In genomic region chr11:281486-282161, GRCh38 we compare ENCODE assay signal across 14 cellular contexts. TPM values are rescaled to one million over a fixed set of nuclear protein-coding genes. Genes with fewer than 3 reads are reported as not detected.
DNase-seq lines count a peak whose midpoint lies in the region; ATAC-seq lines count a peak whose summit lies in the region.
"Had no signal": no experiment of that assay in that cellular context is flagged by ENCODE, and none has a peak within 500 bp of the region (broad histone marks: within the 10 kb centered on the region; RNA-seq: fewer than 3 reads in every experiment).

No MANE protein-coding gene starts in this region.

- H3K4me1 Mint-ChIP-seq in activated naive CD4-positive, alpha-beta T cell treated with anti-CD3 and anti-CD28 coated beads for 36 hours (ENCODE audit: low read depth), result peaks cover 56% of the 10 kb centered on the region
- peaks cover 71% of the 10 kb centered on the region for H3K4me1 Mint-ChIP-seq in activated T-cell treated with anti-CD3 and anti-CD28 coated beads, Interleukin-2, amount 50 U/mL, for 72 hours (ENCODE audit: low read depth)
- peaks cover 78% of the 10 kb centered on the region for H3K4me1 Mint-ChIP-seq in stimulated activated naive CD8-positive, alpha-beta T cell treated with anti-CD3 and anti-CD28 coated beads, Interleukin-15, amount 100 ng/mL, for 72 hours

- H2AFZ ChIP-seq in mesenchymal stem cell (ENCODE audit: low read depth, low read length), result no peak overlapping the region

- peaks cover 6% of the 10 kb centered on the region for H3K9me3 Mint-ChIP-seq in activated naive CD4-positive, alpha-beta T cell treated with anti-CD3 and anti-CD28 coated beads for 36 hours
- peaks cover 3% of the 10 kb centered on the region in 2 donors for H3K9me3 Mint-ChIP-seq in activated T-cell treated with anti-CD3 and anti-CD28 coated beads, Interleukin-2, amount 50 U/mL, for 72 hours
- H3K9me3 Mint-ChIP-seq in stimulated activated naive CD8-positive, alpha-beta T cell treated with anti-CD3 and anti-CD28 coated beads, Interleukin-15, amount 100 ng/mL, for 72 hours, result peaks cover 3 to 7% of the 10 kb centered on the region in 2 donors

- CTCF ChIA-PET in activated naive CD4-positive, alpha-beta T cell treated with anti-CD3 and anti-CD28 coated beads for 36 hours (lab: Charles Lee), result interaction anchor here (1.0 to 2.7 kb wide), 5 partner anchors 10 to 237 kb away, joined by 3 to 8 read pairs (median 6); no protein-coding TSS in a partner anchor

- H3K23ac ChIP-seq in mesenchymal stem cell (ENCODE audit: low read length in 2 of 2), result no peak overlapping the region

- no peaks in the 10 kb centered on the region for H3K36me3 ChIP-seq in mesenchymal stem cell (ENCODE audit: control insufficient read depth in 1 of 2, insufficient read depth in 2 of 2, low read depth in 1 of 2, low read length in 2 of 2)

- H3K27ac Mint-ChIP-seq in activated naive CD4-positive, alpha-beta T cell treated with anti-CD3 and anti-CD28 coated beads for 36 hours, result peak overlapping the region; percentile 81
- H3K27ac Mint-ChIP-seq in activated T-cell treated with anti-CD3 and anti-CD28 coated beads, Interleukin-2, amount 50 U/mL, for 72 hours, result no peak overlapping the region
- H3K27ac Mint-ChIP-seq in stimulated activated naive CD8-positive, alpha-beta T cell treated with anti-CD3 and anti-CD28 coated beads, Interleukin-15, amount 100 ng/mL, for 72 hours, result peak overlapping the region; percentile 43 to 48
- H3K27ac Mint-ChIP-seq: WTC11 had no signal

- no peak overlapping the region for H2BK120ac ChIP-seq in mesenchymal stem cell (ENCODE audit: low read depth, low read length)

- ATAC-seq in activated T-cell treated with anti-CD3 and anti-CD28 coated beads, Interleukin-2, amount 50 U/mL, for 72 hours (replicated peaks in 1 of 2), result peak in 1 of 2 donors; percentile 8
- peak; percentile 26 for ATAC-seq in stimulated activated naive CD8-positive, alpha-beta T cell treated with anti-CD3 and anti-CD28 coated beads, Interleukin-15, amount 100 ng/mL, for 72 hours
- ATAC-seq in GM18861 (IDR thresholded peaks at IDR 0.05; ENCODE audit: unreplicated experiment), result no peak
- ATAC-seq: WTC11 had no signal

- H2BK15ac ChIP-seq in mesenchymal stem cell (ENCODE audit: low read depth, poor library complexity, severe bottlenecking), result no peak overlapping the region

- H3K4me3 Mint-ChIP-seq in activated naive CD4-positive, alpha-beta T cell treated with anti-CD3 and anti-CD28 coated beads for 36 hours, result peak overlapping the region; percentile 77
- H3K4me3 Mint-ChIP-seq in activated T-cell treated with anti-CD3 and anti-CD28 coated beads, Interleukin-2, amount 50 U/mL, for 72 hours, result peak overlapping the region; percentile 84 to 88
- peak overlapping the region; percentile 65 to 89 for H3K4me3 Mint-ChIP-seq in stimulated activated naive CD8-positive, alpha-beta T cell treated with anti-CD3 and anti-CD28 coated beads, Interleukin-15, amount 100 ng/mL, for 72 hours
- H3K4me3 Mint-ChIP-seq: neural crest cell had no signal

- H2AK5ac ChIP-seq in mesenchymal stem cell (ENCODE audit: low read length, severe bottlenecking), result no peak overlapping the region

- no peak overlapping the region for H2BK5ac ChIP-seq in mesenchymal stem cell (ENCODE audit: low read depth, low read length, poor library complexity, severe bottlenecking)

- peaks cover 8% of the 10 kb centered on the region for H3K36me3 Mint-ChIP-seq in activated naive CD4-positive, alpha-beta T cell treated with anti-CD3 and anti-CD28 coated beads for 36 hours (ENCODE audit: low read depth)
- peaks cover 7 to 19% of the 10 kb centered on the region in 2 donors for H3K36me3 Mint-ChIP-seq in activated T-cell treated with anti-CD3 and anti-CD28 coated beads, Interleukin-2, amount 50 U/mL, for 72 hours (ENCODE audit: insufficient read depth in 2 of 2)
- H3K36me3 Mint-ChIP-seq: WTC11 had no signal

- no peak overlapping the region for H2BK12ac ChIP-seq in mesenchymal stem cell (ENCODE audit: low read length in 2 of 2)

- intact Hi-C loops in activated naive CD4-positive, alpha-beta T cell treated with anti-CD3 and anti-CD28 coated beads for 36 hours (cut with micrococcal nuclease), result loop anchor here (1.0 to 2.0 kb wide), 2 partner anchors 8 to 45 kb away; partner anchors contain the start of genes PGGHG, PSMD13 and SIRT3

- H3K27me3 Mint-ChIP-seq in activated naive CD4-positive, alpha-beta T cell treated with anti-CD3 and anti-CD28 coated beads for 36 hours (ENCODE audit: low read depth), result peaks cover 19% of the 10 kb centered on the region
- H3K27me3 Mint-ChIP-seq in activated T-cell treated with anti-CD3 and anti-CD28 coated beads, Interleukin-2, amount 50 U/mL, for 72 hours (ENCODE audit: low read depth), result peaks cover 9% of the 10 kb centered on the region
- peaks cover 26% of the 10 kb centered on the region for H3K27me3 Mint-ChIP-seq in stimulated activated naive CD8-positive, alpha-beta T cell treated with anti-CD3 and anti-CD28 coated beads, Interleukin-15, amount 100 ng/mL, for 72 hours

- H4K8ac ChIP-seq in mesenchymal stem cell (ENCODE audit: low read length), result no peak overlapping the region

- WGBS in mesenchymal stem cell, result 95% methylated on average over 26 of the region's 26 CpGs

- no peak overlapping the region for H3K27ac ChIP-seq in mesenchymal stem cell (ENCODE audit: low read length, poor library complexity, severe bottlenecking)

- no peak overlapping the region for H3K4me2 ChIP-seq in mesenchymal stem cell (ENCODE audit: low read length, poor library complexity, severe bottlenecking)

- no peak overlapping the region for H3K14ac ChIP-seq in mesenchymal stem cell (ENCODE audit: low read length in 2 of 2)

- peaks cover 6% of the 10 kb centered on the region for H3K9me3 ChIP-seq in mesenchymal stem cell (ENCODE audit: control insufficient read depth, low read length)

- no peak overlapping the region for H3K18ac ChIP-seq in mesenchymal stem cell (ENCODE audit: low read depth in 1 of 2, low read length in 2 of 2)

- peaks cover 10 to 92% of the 10 kb centered on the region in 2 experiments for H3K27me3 ChIP-seq in mesenchymal stem cell (ENCODE audit: control insufficient read depth in 1 of 2, insufficient read depth in 1 of 2, low read length in 2 of 2)

- H3K4me3 ChIP-seq in mesenchymal stem cell (ENCODE audit: insufficient read depth in 1 of 2, low read depth in 1 of 2, low read length in 2 of 2), result no peak overlapping the region

- no peak for DNase-seq in activated naive CD4-positive, alpha-beta T cell treated with anti-CD3 and anti-CD28 coated beads for 36 hours
- DNase-seq in activated naive CD4-positive, alpha-beta T cell (lab: John Stamatoyannopoulos, UW), result no peak
- no peak for DNase-seq in activated T-cell treated with anti-CD3 and anti-CD28 coated beads, Interleukin-2, amount 50 U/mL, for 72 hours
- DNase-seq in mesenteric fat pad (ENCODE audit: low spot score), result peak; percentile 89
- peak; percentile 59 to 61 for DNase-seq in stimulated activated naive CD8-positive, alpha-beta T cell treated with anti-CD3 and anti-CD28 coated beads, Interleukin-15, amount 100 ng/mL, for 72 hours
- DNase-seq in NCI-H2196 (lab: John Stamatoyannopoulos, UW; ENCODE audit: unreplicated experiment), result no peak
- no peak for DNase-seq in mesenchymal stem cell
- DNase-seq: dermis blood vessel endothelial cell, NCI-H187, NCI-H69 had no signal

- H3K4ac ChIP-seq in mesenchymal stem cell (ENCODE audit: low read depth in 1 of 2, low read length in 2 of 2), result no peak overlapping the region

- no peaks in the 10 kb centered on the region for H3K79me1 ChIP-seq in mesenchymal stem cell (replicated peaks; ENCODE audit: low read length, poor library complexity, severe bottlenecking)

- H4K91ac ChIP-seq in mesenchymal stem cell (ENCODE audit: low read length), result no peak overlapping the region

- peaks cover 5% of the 10 kb centered on the region for H3K4me1 ChIP-seq in mesenchymal stem cell (ENCODE audit: control insufficient read depth, insufficient read depth, low read depth, low read length)

- H3K9ac ChIP-seq in mesenchymal stem cell (ENCODE audit: low read length), result no peak overlapping the region

RNA-seq across cellular contexts. Expression of gene NLRP6, which starts 3.4 kb away (rescaled TPM):
- total RNA-seq in activated naive CD4-positive, alpha-beta T cell treated with anti-CD3 and anti-CD28 coated beads for 36 hours, result 1 to 10 TPM; 1.2 to 1.5 TPM
- total RNA-seq in activated T-cell treated with anti-CD3 and anti-CD28 coated beads, Interleukin-2, amount 50 U/mL, for 72 hours, result 1 to 10 TPM; 1.5 to 3.2 TPM
- 1.8 TPM for total RNA-seq in mesenteric fat pad
- not detected for polyA plus RNA-seq in mesenchymal stem cell (2013, experiment 1 of 2)
- not detected for polyA plus RNA-seq in mesenchymal stem cell (2013, experiment 2 of 2)
- total RNA-seq: dermis blood vessel endothelial cell, fibroblast of villous mesenchyme, neural crest cell had no signal

RNA-seq across cellular contexts. Expression of gene PGGHG, which starts 7.3 kb away (rescaled TPM):
- total RNA-seq in activated naive CD4-positive, alpha-beta T cell treated with anti-CD3 and anti-CD28 coated beads for 36 hours, result 100 to 1,000 TPM in 1 of 2 experiments, 10 to 100 TPM in 1; 99.6 to 101 TPM
- total RNA-seq in activated T-cell treated with anti-CD3 and anti-CD28 coated beads, Interleukin-2, amount 50 U/mL, for 72 hours, result 100 to 1,000 TPM; 161 to 273 TPM
- 25.2 TPM for total RNA-seq in mesenteric fat pad
- 35.9 TPM for polyA plus RNA-seq in mesenchymal stem cell (2013, experiment 1 of 2)
- polyA plus RNA-seq in mesenchymal stem cell (2013, experiment 2 of 2), result 33.3 TPM

RNA-seq across cellular contexts. Expression of gene IFITM5, which starts 17.7 kb away (rescaled TPM):
- total RNA-seq in activated naive CD4-positive, alpha-beta T cell treated with anti-CD3 and anti-CD28 coated beads for 36 hours, result not detected
- not detected for total RNA-seq in activated T-cell treated with anti-CD3 and anti-CD28 coated beads, Interleukin-2, amount 50 U/mL, for 72 hours
- total RNA-seq in mesenteric fat pad, result not detected
- polyA plus RNA-seq in mesenchymal stem cell (2013, experiment 1 of 2), result not detected
- polyA plus RNA-seq in mesenchymal stem cell (2013, experiment 2 of 2), result not detected
- total RNA-seq: dermis blood vessel endothelial cell, fibroblast of villous mesenchyme, neural crest cell, WTC11 had no signal

RNA-seq across cellular contexts. Expression of gene IFITM2, which starts 26.0 kb away (rescaled TPM):
- 100 to 1,000 TPM; 760 to 802 TPM for total RNA-seq in activated naive CD4-positive, alpha-beta T cell treated with anti-CD3 and anti-CD28 coated beads for 36 hours
- total RNA-seq in activated T-cell treated with anti-CD3 and anti-CD28 coated beads, Interleukin-2, amount 50 U/mL, for 72 hours, result 100 to 1,000 TPM; 542 to 639 TPM
- total RNA-seq in mesenteric fat pad, result 657 TPM
- 1,548 TPM for polyA plus RNA-seq in mesenchymal stem cell (2013, experiment 1 of 2)
- 1,588 TPM for polyA plus RNA-seq in mesenchymal stem cell (2013, experiment 2 of 2)

RNA-seq across cellular contexts. Expression of gene IFITM1, which starts 32.2 kb away (rescaled TPM):
- total RNA-seq in activated naive CD4-positive, alpha-beta T cell treated with anti-CD3 and anti-CD28 coated beads for 36 hours, result 100 to 1,000 TPM; 359 to 378 TPM
- 100 to 1,000 TPM; 306 to 384 TPM for total RNA-seq in activated T-cell treated with anti-CD3 and anti-CD28 coated beads, Interleukin-2, amount 50 U/mL, for 72 hours
- total RNA-seq in mesenteric fat pad, result 232 TPM
- polyA plus RNA-seq in mesenchymal stem cell (2013, experiment 1 of 2), result 395 TPM
- 368 TPM for polyA plus RNA-seq in mesenchymal stem cell (2013, experiment 2 of 2)

Comparison
In these comparisons a context has a peak if more than half of its experiments do, and no peak if none do; other contexts are left out.
1. DNase-seq: peak in mesenteric fat pad (single experiment) and stimulated activated naive CD8-positive, alpha-beta T cell treated with anti-CD3 and anti-CD28 coated beads, Interleukin-15, amount 100 ng/mL, for 72 hours (2 of 2); none in activated naive CD4-positive, alpha-beta T cell treated with anti-CD3 and anti-CD28 coated beads for 36 hours (single experiment), activated naive CD4-positive, alpha-beta T cell (0 of 4), activated T-cell treated with anti-CD3 and anti-CD28 coated beads, Interleukin-2, amount 50 U/mL, for 72 hours (0 of 2), NCI-H2196 (single experiment) and mesenchymal stem cell (single experiment).
2. Peak in every context shown above with its lines, with median percentiles within 50 percentile points of each other: H3K4me3 Mint-ChIP-seq.